In genomic region chr17:81002409-81003361, GRCh38 we compare ENCODE assay signal across 8 cellular contexts. TPM values are rescaled to one million over a fixed set of nuclear protein-coding genes. Genes with fewer than 3 reads are reported as not detected.
A peak's percentile ranks its signal among the peaks of the same experiment; 100 is the strongest.
DNase-seq lines count a peak whose midpoint lies in the region; ATAC-seq, FAIRE-seq and TF ChIP-seq lines count a peak whose summit lies in the region.

No MANE protein-coding gene starts in this region.

- TF ChIP-seq POLR2A in HepG2 (IDR thresholded peaks at IDR 0.05; ENCODE audit: insufficient read depth in 1 of 2, low read depth in 2 of 2, low read length in 2 of 2), result no peak

- H3K36me3 ChIP-seq in DND-41 (ENCODE audit: insufficient read depth, low read length), result peaks cover 18% of the 10 kb centered on the region
- peaks cover 10 to 19% of the 10 kb centered on the region in 2 experiments; a peak in 4 of 5 replicates for H3K36me3 ChIP-seq in HepG2 (replicated peaks in 1 of 2; ENCODE audit: control insufficient read depth in 1 of 2, insufficient read depth in 2 of 2, low read length in 2 of 2)

- peaks cover 46% of the 10 kb centered on the region for H3K27me3 Mint-ChIP-seq in activated naive CD8-positive, alpha-beta T cell treated with anti-CD3 and anti-CD28 coated beads, Interleukin-2, amount 10 ng/mL, durations not matched to agents 7 days and 5 days

- peaks cover 14% of the 10 kb centered on the region for H3K4me1 Mint-ChIP-seq in activated naive CD8-positive, alpha-beta T cell treated with anti-CD3 and anti-CD28 coated beads, Interleukin-2, amount 10 ng/mL, durations not matched to agents 7 days and 5 days

- no peak overlapping the region for H3K4me2 ChIP-seq in DND-41 (ENCODE audit: insufficient read depth, low read length)
- no peak overlapping the region for H3K4me2 ChIP-seq in HepG2 (ENCODE audit: low read depth, low read length)

- in situ Hi-C loops in HepG2 (cut with HindIII; ENCODE audit: extremely low pct_ligation_motif_present, low pct_unique_long_range_greater_than_20kb), result no loop called here

- H3K9me3 ChIP-seq in DND-41 (ENCODE audit: insufficient read depth, low read length, severe bottlenecking) (no peaks in the 10 kb centered on the region), HepG2 (ENCODE audit: low read length) (no peaks in the 10 kb centered on the region)

- no peaks in the 10 kb centered on the region for H3K79me2 ChIP-seq in DND-41 (ENCODE audit: insufficient read depth, low read length)
- H3K79me2 ChIP-seq in HepG2 (ENCODE audit: insufficient read depth, low read length), result no peaks in the 10 kb centered on the region

- peaks cover 6% of the 10 kb centered on the region for H3K36me3 Mint-ChIP-seq in activated naive CD8-positive, alpha-beta T cell treated with anti-CD3 and anti-CD28 coated beads, Interleukin-2, amount 10 ng/mL, durations not matched to agents 7 days and 5 days

- intact Hi-C loops in HepG2 (cut with micrococcal nuclease; ENCODE audit: unreplicated experiment), result no loop called here

- CTCF ChIA-PET in HepG2 (lab: Yijun Ruan, JAX; ENCODE audit: low intra/inter-chr PET ratio, low total read pairs), result no interaction called here

- H3K27me3 ChIP-seq in DND-41 (ENCODE audit: insufficient read depth, low read length, poor library complexity), result peaks cover 27% of the 10 kb centered on the region
- H3K27me3 ChIP-seq in HepG2 (ENCODE audit: control insufficient read depth in 1 of 2, insufficient read depth in 2 of 2, low read length in 2 of 2), result peaks cover 7 to 46% of the 10 kb centered on the region in 2 experiments; a peak in 4 of 5 replicates

- no peak for TF ChIP-seq RAD21 in HepG2 (CRISPR knock-in tag; IDR thresholded peaks at IDR 0.05)

- H3K27ac ChIP-seq in DND-41 (ENCODE audit: low read length), result no peak overlapping the region
- H3K27ac ChIP-seq in HepG2 (ENCODE audit: extremely low read length, insufficient read depth, low read length), result no peak overlapping the region

- peak overlapping the region; percentile 47 for H3K4me3 Mint-ChIP-seq in activated naive CD8-positive, alpha-beta T cell treated with anti-CD3 and anti-CD28 coated beads, Interleukin-2, amount 10 ng/mL, durations not matched to agents 7 days and 5 days

- DNase-seq in DND-41 (no peak), NCI-H1105 (lab: John Stamatoyannopoulos, UW) (peak; percentile 79), HepG2 (ENCODE audit: low spot score) (no peak), activated gamma-delta T cell (lab: John Stamatoyannopoulos, UW) (no peak)
- no peak for DNase-seq in activated naive CD8-positive, alpha-beta T cell treated with anti-CD3 and anti-CD28 coated beads, Interleukin-2, amount 10 ng/mL, durations not matched to agents 7 days and 5 days
- DNase-seq in stimulated activated CD4-positive, alpha-beta T cell treated with anti-CD3 and anti-CD28 coated beads, Interleukin-4, amount 100 ng/mL, for 24 hours, result no peak
- no peak for DNase-seq in NK-92 treated with Interleukin-12 subunit alpha and Interleukin-12 subunit beta, amount 100 ng/mL, for 24 hours (lab: John Stamatoyannopoulos, UW)

- H3K4me1 ChIP-seq in DND-41 (ENCODE audit: insufficient read depth, low read length), result peaks cover 4% of the 10 kb centered on the region
- H3K4me1 ChIP-seq in HepG2 (ENCODE audit: insufficient read depth, low read length), result peaks cover 39% of the 10 kb centered on the region

- H2AFZ ChIP-seq in DND-41 (ENCODE audit: low read depth, low read length) (no peak overlapping the region), HepG2 (ENCODE audit: low read length) (no peak overlapping the region)

- no peaks in the 10 kb centered on the region for H3K9me3 Mint-ChIP-seq in activated naive CD8-positive, alpha-beta T cell treated with anti-CD3 and anti-CD28 coated beads, Interleukin-2, amount 10 ng/mL, durations not matched to agents 7 days and 5 days

- H3K27ac Mint-ChIP-seq in activated naive CD8-positive, alpha-beta T cell treated with anti-CD3 and anti-CD28 coated beads, Interleukin-2, amount 10 ng/mL, durations not matched to agents 7 days and 5 days, result no peak overlapping the region

- TF ChIP-seq CTCF in DND-41 (IDR thresholded peaks at IDR 0.05; ENCODE audit: borderline replicate concordance, extremely low read depth, low read length, poor library complexity, severe bottlenecking) (no peak), HepG2 (CRISPR knock-in tag; IDR thresholded peaks at IDR 0.05) (no peak)

- H3K9ac ChIP-seq in DND-41 (ENCODE audit: low read depth, low read length), result no peak overlapping the region
- H3K9ac ChIP-seq in HepG2 (ENCODE audit: insufficient read depth, low read depth, low read length), result no peak overlapping the region

- 0 out of 3 replicates have a peak, but pooled peaks have one; percentile 10 for ATAC-seq in DND-41 (ENCODE audit: insufficient read depth, low read depth)
- ATAC-seq in activated naive CD8-positive, alpha-beta T cell treated with anti-CD3 and anti-CD28 coated beads, Interleukin-2, amount 10 ng/mL, durations not matched to agents 7 days and 5 days (ENCODE audit: low read depth), result no peak
- ATAC-seq in HepG2, result peak; percentile 4; the same call in 2 of the 3 replicates
- ATAC-seq in GM21529 (IDR thresholded peaks at IDR 0.05; ENCODE audit: unreplicated experiment), result no peak

- TF ChIP-seq EP300 in HepG2 (IDR thresholded peaks at IDR 0.05; ENCODE audit: low read depth in 2 of 2, low read length in 2 of 2) (no peak), HepG2 (CRISPR knock-in tag; IDR thresholded peaks at IDR 0.05; ENCODE audit: borderline replicate concordance) (no peak)

- BruUV-seq in HepG2 (replicated peaks; lab: Mats Ljungman, UMichigan), result no TSS peak

- WGBS in HepG2 (ENCODE audit: low lambda C conversion rate), result 43% methylated on average over 21 of the region's 21 CpGs

- H4K20me1 ChIP-seq in DND-41 (ENCODE audit: insufficient read depth, low read length), result peaks cover 24% of the 10 kb centered on the region
- H4K20me1 ChIP-seq in HepG2 (ENCODE audit: insufficient read depth, low read length), result 0 out of 2 replicates have a peak, but pooled peaks cover 4% of the 10 kb centered on the region

- POLR2A ChIA-PET in activated naive CD8-positive, alpha-beta T cell treated with anti-CD3 and anti-CD28 coated beads, Interleukin-2, amount 10 ng/mL, durations not matched to agents 7 days and 5 days (lab: Charles Lee), result interaction anchor here (1.4 kb wide), 2 partner anchors 13 to 15 kb away, joined by 3 to 5 read pairs; no protein-coding TSS in a partner anchor
- POLR2A ChIA-PET in HepG2 (lab: Yijun Ruan, JAX), result interaction anchor here (1.3 kb wide), 1 partner anchor 15 kb away, joined by 3 read pairs; no protein-coding TSS in a partner anchor

- FAIRE-seq in HepG2 (lab: Jason Lieb, UNC), result peak; percentile 34

- H3K4me3 ChIP-seq in DND-41 (ENCODE audit: low read depth in 1 of 2, low read length in 2 of 2) (no peak overlapping the region), HepG2 (replicated peaks in 1 of 3; ENCODE audit: insufficient read depth in 1 of 3, low read depth in 2 of 3, low read length in 3 of 3) (no peak overlapping the region)

RNA-seq across cellular contexts. Expression of gene CHMP6, which starts 11.0 kb away (rescaled TPM):
- 10 to 100 TPM; 32.5 to 33.0 TPM for total RNA-seq in activated naive CD8-positive, alpha-beta T cell treated with anti-CD3 and anti-CD28 coated beads, Interleukin-2, amount 10 ng/mL, durations not matched to agents 7 days and 5 days
- 24.2 and 24.6 TPM in 2 replicates for total RNA-seq in HepG2 (2016; rRNA removed; fragmentation: Illumina TruSeq; extraction: Trizol)
- 5.9 and 6.6 TPM in 2 replicates for total RNA-seq in HepG2 (2016; cell fraction: cytosol; rRNA removed; fragmentation: Illumina TruSeq; extraction: Trizol; ENCODE audit: low read depth)
- 24.5 and 25.5 TPM in 2 replicates for total RNA-seq in HepG2 (2016; cell fraction: insoluble cytoplasmic fraction; rRNA removed; fragmentation: Illumina TruSeq; extraction: Trizol)
- 14.7 and 15.5 TPM in 2 replicates for total RNA-seq in HepG2 (2016; cell fraction: membrane; rRNA removed; fragmentation: Illumina TruSeq; extraction: Trizol)
- 12.8 and 13.9 TPM in 2 replicates for total RNA-seq in HepG2 (2016; cell fraction: nucleus; rRNA removed; fragmentation: Illumina TruSeq; extraction: Trizol)
- 11.1 and 17.7 TPM in 2 replicates for polyA plus RNA-seq in HepG2 (2011; rRNA removed)
- 14.2 and 21.6 TPM in 2 replicates for polyA plus RNA-seq in HepG2 (2011; cell fraction: cytosol; rRNA removed)
- 31.7 and 32.3 TPM in 2 replicates for polyA plus RNA-seq in HepG2 (2011; cell fraction: nucleus; rRNA removed)
- 10.1 and 14.6 TPM in 2 replicates for polyA plus RNA-seq in HepG2 (2012)
- 8.4 and 9.7 TPM in 2 replicates for polyA plus RNA-seq in HepG2 (2016; cell fraction: cytosol; fragmentation: Illumina TruSeq; extraction: Trizol; ENCODE audit: low read depth)
- 42.4 and 45.1 TPM in 2 replicates for polyA plus RNA-seq in HepG2 (2016; cell fraction: insoluble cytoplasmic fraction; fragmentation: Illumina TruSeq; extraction: Trizol; ENCODE audit: low read depth)
- polyA plus RNA-seq in HepG2 (2016; cell fraction: membrane; fragmentation: Illumina TruSeq; extraction: Trizol; ENCODE audit: low read depth), result 14.8 and 17.6 TPM in 2 replicates
- polyA plus RNA-seq in HepG2 (2016; cell fraction: nucleus; fragmentation: Illumina TruSeq; extraction: Trizol; ENCODE audit: insufficient read depth, low read depth), result 34.7 and 37.8 TPM in 2 replicates
- polyA minus RNA-seq in HepG2 (2011; rRNA and poly(A)+ RNA removed; ENCODE audit: low replicate concordance), result 6.7 and 18.8 TPM in 2 replicates
- polyA minus RNA-seq in HepG2 (2011; cell fraction: cytosol; rRNA and poly(A)+ RNA removed), result 8.2 and 11.1 TPM in 2 replicates
- 20.0 and 22.4 TPM in 2 replicates for polyA minus RNA-seq in HepG2 (2011; cell fraction: nucleus; rRNA and poly(A)+ RNA removed)

RNA-seq across cellular contexts. Expression of gene BAIAP2, which starts 32.3 kb away (rescaled TPM):
- total RNA-seq in activated naive CD8-positive, alpha-beta T cell treated with anti-CD3 and anti-CD28 coated beads, Interleukin-2, amount 10 ng/mL, durations not matched to agents 7 days and 5 days, result 1 to 10 TPM; 7.4 to 7.5 TPM
- total RNA-seq in HepG2 (2016; rRNA removed; fragmentation: Illumina TruSeq; extraction: Trizol), result 16.3 and 22.5 TPM in 2 replicates
- 8.5 and 9.9 TPM in 2 replicates for total RNA-seq in HepG2 (2016; cell fraction: cytosol; rRNA removed; fragmentation: Illumina TruSeq; extraction: Trizol; ENCODE audit: low read depth)
- 15.1 and 19.9 TPM in 2 replicates for total RNA-seq in HepG2 (2016; cell fraction: insoluble cytoplasmic fraction; rRNA removed; fragmentation: Illumina TruSeq; extraction: Trizol)
- total RNA-seq in HepG2 (2016; cell fraction: membrane; rRNA removed; fragmentation: Illumina TruSeq; extraction: Trizol), result 11.6 and 11.8 TPM in 2 replicates
- 15.9 and 21.1 TPM in 2 replicates for total RNA-seq in HepG2 (2016; cell fraction: nucleus; rRNA removed; fragmentation: Illumina TruSeq; extraction: Trizol)
- polyA plus RNA-seq in HepG2 (2011; rRNA removed), result 24.0 and 29.8 TPM in 2 replicates
- 14.8 and 22.5 TPM in 2 replicates for polyA plus RNA-seq in HepG2 (2011; cell fraction: cytosol; rRNA removed)
- 101 and 122 TPM in 2 replicates for polyA plus RNA-seq in HepG2 (2011; cell fraction: nucleus; rRNA removed)
- 34.4 and 34.9 TPM in 2 replicates for polyA plus RNA-seq in HepG2 (2012)
- polyA plus RNA-seq in HepG2 (2016; cell fraction: cytosol; fragmentation: Illumina TruSeq; extraction: Trizol; ENCODE audit: low read depth), result 3.9 and 4.4 TPM in 2 replicates
- polyA plus RNA-seq in HepG2 (2016; cell fraction: insoluble cytoplasmic fraction; fragmentation: Illumina TruSeq; extraction: Trizol; ENCODE audit: low read depth), result 14.7 and 22.4 TPM in 2 replicates
- 6.8 and 8.2 TPM in 2 replicates for polyA plus RNA-seq in HepG2 (2016; cell fraction: membrane; fragmentation: Illumina TruSeq; extraction: Trizol; ENCODE audit: low read depth)
- polyA plus RNA-seq in HepG2 (2016; cell fraction: nucleus; fragmentation: Illumina TruSeq; extraction: Trizol; ENCODE audit: insufficient read depth, low read depth), result 38.9 and 40.0 TPM in 2 replicates
- 6.9 and 34.6 TPM in 2 replicates for polyA minus RNA-seq in HepG2 (2011; rRNA and poly(A)+ RNA removed; ENCODE audit: low replicate concordance)
- polyA minus RNA-seq in HepG2 (2011; cell fraction: cytosol; rRNA and poly(A)+ RNA removed), result 19.5 and 20.5 TPM in 2 replicates
- polyA minus RNA-seq in HepG2 (2011; cell fraction: nucleus; rRNA and poly(A)+ RNA removed), result 51.2 and 56.7 TPM in 2 replicates

Comparison
In these comparisons a context has a peak if more than half of its experiments do, and no peak if none do; other contexts are left out.
1. ATAC-seq: peak in DND-41 (single experiment) and HepG2 (single experiment); none in activated naive CD8-positive, alpha-beta T cell treated with anti-CD3 and anti-CD28 coated beads, Interleukin-2, amount 10 ng/mL, durations not matched to agents 7 days and 5 days (single experiment) and GM21529 (single experiment).